In the genomic region with DNA sequence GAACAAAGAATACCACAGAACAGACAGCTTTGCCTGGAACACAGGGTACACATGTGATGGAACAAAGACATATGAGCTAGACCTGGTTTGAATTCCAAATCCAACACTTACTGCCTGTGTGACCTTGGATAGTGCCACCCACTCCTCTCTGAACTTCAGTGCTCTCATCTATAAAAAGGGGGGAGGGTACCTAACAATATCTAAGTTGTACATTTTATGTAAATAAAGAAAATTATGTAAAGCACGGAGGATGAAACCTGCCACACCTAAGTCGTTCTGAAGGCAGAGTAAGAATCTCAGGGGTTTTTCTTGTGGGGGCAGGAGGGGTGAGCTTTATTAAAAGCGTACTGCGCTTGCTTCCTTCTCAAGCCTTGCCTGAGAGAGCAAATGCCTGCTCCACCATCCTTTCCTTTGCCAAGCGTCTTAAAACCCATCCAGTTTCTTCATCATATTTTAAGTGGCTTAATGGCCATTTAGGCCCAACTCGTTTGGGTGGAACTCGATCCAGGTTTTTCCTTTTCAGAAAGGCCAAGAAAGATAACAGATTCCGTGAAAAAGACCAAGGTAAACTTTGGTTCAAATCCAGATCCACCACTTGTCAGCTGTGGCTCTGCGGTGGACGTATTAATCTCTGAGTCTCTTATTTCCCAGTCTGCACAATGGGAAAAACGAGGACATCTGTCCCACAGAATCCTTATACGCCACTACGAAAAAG, we compare ENCODE assay signal across 6 cellular contexts. TPM values are rescaled to one million over a fixed set of nuclear protein-coding genes. Genes with fewer than 3 reads are reported as not detected.
A peak's percentile ranks its signal among the peaks of the same experiment; 100 is the strongest.
DNase-seq lines count a peak whose midpoint lies in the region; ATAC-seq and TF ChIP-seq lines count a peak whose summit lies in the region.

No MANE protein-coding gene starts in this region.

- no peaks in the 10 kb centered on the region for H3K27me3 ChIP-seq in Caco-2 (replicated peaks; ENCODE audit: control insufficient read depth, insufficient read depth, low read length)
- H3K27me3 ChIP-seq in left lung: no peaks in the 10 kb centered on the region

- H3K36me3 ChIP-seq in Caco-2 (ENCODE audit: control insufficient read depth, insufficient read depth, low read length) (peaks cover 6% of the 10 kb centered on the region), left lung (peaks cover 0 to 5% of the 10 kb centered on the region in 2 donors)

- intact Hi-C loops in Caco-2 (cut with micrococcal nuclease; ENCODE audit: unreplicated experiment) (no loop called here), left lung (cut with DNase I) (no loop called here)

- H3K27ac Mint-ChIP-seq in Caco-2 (ENCODE audit: unreplicated experiment): peak overlapping the region; percentile 99

- peak overlapping the region; percentile 92 for H3K27ac ChIP-seq in VCaP
- peak overlapping the region; percentile 90 to 94 for H3K27ac ChIP-seq in left lung

- peaks cover 18% of the 10 kb centered on the region for H3K4me1 Mint-ChIP-seq in Caco-2 (ENCODE audit: low read depth, unreplicated experiment)

- TF ChIP-seq CTCF in Caco-2 (IDR thresholded peaks at IDR 0.05; ENCODE audit: insufficient read depth in 1 of 2, low read depth in 1 of 2, low read length in 1 of 2, severe bottlenecking in 1 of 2, unreplicated experiment in 1 of 2) (no peak), VCaP (conservative IDR thresholded peaks at IDR 0.05) (no peak), left lung (IDR thresholded peaks at IDR 0.05) (no peak)

- H3K4me1 ChIP-seq in Caco-2 (no peaks in the 10 kb centered on the region), left lung (peaks cover 32 to 54% of the 10 kb centered on the region in 2 donors)

- peaks cover 44% of the 10 kb centered on the region for H3K36me3 Mint-ChIP-seq in Caco-2 (ENCODE audit: insufficient read depth, unreplicated experiment)

- H3K4me3 Mint-ChIP-seq in Caco-2 (ENCODE audit: unreplicated experiment): peak overlapping the region; percentile 98

- no TSS peak for BruUV-seq in Caco-2 (replicated peaks; lab: Mats Ljungman, UMichigan)

- ATAC-seq in left lung: no peak

- DNase-seq in Caco-2 (no peak), left lung (no peak), NCI-H2227 (lab: John Stamatoyannopoulos, UW; ENCODE audit: unreplicated experiment) (no peak), Ammon's horn (ENCODE audit: low spot score) (no peak)
- no peak for DNase-seq in stimulated activated naive CD4-positive, alpha-beta T cell treated with Interleukin-2 at 50 U/mL for 16 hours (lab: John Stamatoyannopoulos, UW)

- H3K9me3 ChIP-seq in Caco-2 (peaks cover 12% of the 10 kb centered on the region), left lung (peaks cover 0 to 10% of the 10 kb centered on the region in 2 donors)

- peaks cover 2% of the 10 kb centered on the region for H3K9me3 Mint-ChIP-seq in Caco-2 (ENCODE audit: unreplicated experiment)

- CTCF ChIA-PET in Caco-2 (lab: Charles Lee): interaction anchor here (1.0 to 1.2 kb wide), 2 partner anchors 29 to 52 kb away, joined by 3 to 6 read pairs; no protein-coding TSS in a partner anchor

- POLR2A ChIA-PET in Caco-2 (lab: Charles Lee): interaction anchor here (0.6 kb wide), 1 partner anchor 305 kb away, joined by 4 read pairs; no protein-coding TSS in a partner anchor

- H3K4me3 ChIP-seq in Caco-2 (ENCODE audit: low read depth, low read length) (peak overlapping the region; percentile 81), left lung (peak overlapping the region; percentile 90 to 91)

- H3K27me3 Mint-ChIP-seq in Caco-2 (ENCODE audit: insufficient read depth, unreplicated experiment): no peaks in the 10 kb centered on the region

RNA-seq across cellular contexts. Expression of gene DDX24, which starts 1.0 kb away (rescaled TPM):
- total RNA-seq in Caco-2 (2022): 131 and 132 TPM in 2 replicates
- 100 to 1,000 TPM; 142 to 148 TPM for total RNA-seq in left lung

RNA-seq across cellular contexts. Expression of gene IFI27L1, which starts 1.1 kb away (rescaled TPM):
- total RNA-seq in Caco-2 (2022) (11.6 and 13.6 TPM in 2 replicates), left lung (10 to 100 TPM; 20.3 to 23.8 TPM)

RNA-seq across cellular contexts. Expression of gene IFI27, which starts 30.5 kb away (rescaled TPM):
- total RNA-seq in Caco-2 (2022) (1.7 and 2.6 TPM in 2 replicates), left lung (100 to 1,000 TPM; 278 to 394 TPM)

RNA-seq across cellular contexts. Expression of gene IFI27L2, which starts 49.4 kb away (rescaled TPM):
- total RNA-seq in Caco-2 (2022) (3.4 and 4.7 TPM in 2 replicates), left lung (10 to 100 TPM; 37.9 to 59.3 TPM)

RNA-seq across cellular contexts. Expression of gene OTUB2, which starts 53.9 kb away (rescaled TPM):
- total RNA-seq in Caco-2 (2022) (1.2 TPM in 2 replicates), left lung (1 to 10 TPM; 1.2 to 1.5 TPM)

Comparison
In these comparisons a context has a peak if more than half of its experiments do, and no peak if none do; other contexts are left out.
1. RNA of gene IFI27, which starts 30.5 kb away (total RNA-seq): 278 to 394 TPM in left lung; 1.7 to 2.6 TPM in Caco-2; every median in the first group is over 10 times any median in the second.